ENCODE assay signal across 11 cellular contexts in genomic region chr14:73208846-73209245, GRCh38. TPM values are rescaled to one million over a fixed set of nuclear protein-coding genes. Genes with fewer than 3 reads are reported as not detected.
"Had no signal": no experiment of that assay in that cellular context is flagged by ENCODE, and none has a peak within 500 bp of the region (broad histone marks: within the 10 kb centered on the region; RNA-seq: fewer than 3 reads in every experiment).

No MANE protein-coding gene starts in this region.

- DNase-seq: GM23248, GOT3, H7, HFFc6, KBM-7 had no signal

- H3K4me1 ChIP-seq: HAP-1 had no signal

- H3K9me3 Mint-ChIP-seq: IgD-negative memory B cell had no signal

- H3K27ac ChIP-seq: GM23248, HL-60 had no signal

- H3K4me3 ChIP-seq: GM23248, HAP-1 had no signal

- H3K27ac Mint-ChIP-seq: HFFc6 had no signal

- H2AFZ ChIP-seq: GM23248 had no signal

- H3K9ac ChIP-seq: GM23248 had no signal

- ATAC-seq: HCT116, HepG2 had no signal

RNA-seq across cellular contexts. Expression of gene PAPLN, which starts 28.5 kb away (rescaled TPM):
- total RNA-seq: H4, HepG2 had no signal
- polyA plus RNA-seq: HepG2 had no signal
